Comparison of ENCODE assay signal across 1 cellular context in genomic region chr20:56468317-56469076, GRCh38.
A peak's percentile ranks its signal among the peaks of the same experiment; 100 is the strongest.
TF ChIP-seq lines count a peak whose summit lies in the region.

TSS of gene RTF2 (plus strand) at chr20:56468627. CDS start at chr20:56468698, 71 bp downstream.

TF ChIP-seq in K562, 482 proteins besides CTCF, POLR2A, EP300 and RAD21 (continued from another document and continues in another):
- TF ChIP-seq ZMIZ1 (IDR thresholded peaks at IDR 0.05; ENCODE audit: low read depth in 2 of 2, low read length in 2 of 2) (no peak), TOE1 (IDR thresholded peaks at IDR 0.05; ENCODE audit: borderline replicate concordance) (no peak), TOE1 (CRISPR knock-in tag; IDR thresholded peaks at IDR 0.05; ENCODE audit: borderline replicate concordance, low read depth) (no peak), RBM22 (IDR thresholded peaks at IDR 0.05; ENCODE audit: low read depth, low read length, poor library complexity, severe bottlenecking) (peak; percentile 99), MCM7 (IDR thresholded peaks at IDR 0.05) (no peak), NUFIP1 (IDR thresholded peaks at IDR 0.05; ENCODE audit: partially characterized antibody) (no peak), CHD4 (IDR thresholded peaks at IDR 0.05; ENCODE audit: insufficient read depth, insufficient replicate concordance, low read depth, low read length, poor library complexity, severe bottlenecking) (no peak), RB1 (IDR thresholded peaks at IDR 0.05; ENCODE audit: low read depth) (peak; percentile 52; the same call in 1 of the 2 replicates), SNIP1 (IDR thresholded peaks at IDR 0.05; ENCODE audit: low read depth) (no peak), ZNF57 (CRISPR knock-in tag; IDR thresholded peaks at IDR 0.05) (no peak), CREB3L1 (IDR thresholded peaks at IDR 0.05; ENCODE audit: borderline replicate concordance, low read depth) (peak; percentile 60; the same call in 1 of the 2 replicates), HMGXB4 (CRISPR knock-in tag; IDR thresholded peaks at IDR 0.05) (0 out of 2 replicates have a peak, but pooled peaks have one; percentile 40), HBP1 (CRISPR knock-in tag; IDR thresholded peaks at IDR 0.05) (no peak), SLC30A9 (CRISPR knock-in tag; IDR thresholded peaks at IDR 0.05) (no peak), ZNF79 (CRISPR knock-in tag; IDR thresholded peaks at IDR 0.05; ENCODE audit: low read depth) (no peak), NEUROD1 (IDR thresholded peaks at IDR 0.05; ENCODE audit: borderline replicate concordance, low read depth, low read length, partially characterized antibody) (peak; percentile 98), ZNF277 (CRISPR knock-in tag; IDR thresholded peaks at IDR 0.05; ENCODE audit: borderline replicate concordance) (no peak), ZNF512 (tag; IDR thresholded peaks at IDR 0.05) (no peak), IRF9 (tag; IDR thresholded peaks at IDR 0.05) (no peak), SREBF1 (IDR thresholded peaks at IDR 0.05; ENCODE audit: borderline replicate concordance, low read depth, low read length) (no peak), GATAD2B (IDR thresholded peaks at IDR 0.05; ENCODE audit: borderline replicate concordance) (peak; percentile 49; the same call in 1 of the 2 replicates), ZZZ3 (IDR thresholded peaks at IDR 0.05) (no peak), KDM1A (IDR thresholded peaks at IDR 0.05) (peak in 1 of 2 experiments; percentile 41; a peak in 1 of 4 replicates), DEAF1 (CRISPR knock-in tag; IDR thresholded peaks at IDR 0.05) (no peak), FOXK2 (conservative IDR thresholded peaks at IDR 0.05 in 1 of 2, IDR thresholded peaks at IDR 0.05 in 1 of 2; ENCODE audit: low read depth in 2 of 2) (peak; percentile 76 to 78; a peak in 3 of 4 replicates), CCAR2 (IDR thresholded peaks at IDR 0.05; ENCODE audit: low read depth, low read length) (no peak), PYGO2 (tag; IDR thresholded peaks at IDR 0.05) (no peak), ZNF586 (CRISPR knock-in tag; conservative IDR thresholded peaks at IDR 0.05) (no peak), FOS (IDR thresholded peaks at IDR 0.05; ENCODE audit: extremely low read depth, insufficient read length) (no peak), ZNF41 (CRISPR knock-in tag; conservative IDR thresholded peaks at IDR 0.05) (no peak), LEF1 (IDR thresholded peaks at IDR 0.05) (no peak), ELF4 (CRISPR knock-in tag; IDR thresholded peaks at IDR 0.05) (peak; percentile 93), RFX5 (IDR thresholded peaks at IDR 0.05; ENCODE audit: low read depth, low read length) (no peak), RHOXF2B (CRISPR knock-in tag; conservative IDR thresholded peaks at IDR 0.05) (no peak), ZBTB1 (CRISPR knock-in tag; IDR thresholded peaks at IDR 0.05; ENCODE audit: borderline replicate concordance, low read depth) (no peak), ARHGAP35 (IDR thresholded peaks at IDR 0.05; ENCODE audit: partially characterized antibody) (no peak), SIN3A (IDR thresholded peaks at IDR 0.05; ENCODE audit: borderline replicate concordance in 2 of 2, control insufficient read depth in 1 of 2, low read depth in 2 of 2, low read length in 2 of 2) (peak; percentile 97 to 98; a peak in 3 of 4 replicates), ZNF518B (CRISPR knock-in tag; IDR thresholded peaks at IDR 0.05) (no peak), ZBTB7A (IDR thresholded peaks at IDR 0.05; ENCODE audit: borderline replicate concordance, control insufficient read depth, low read depth, low read length) (peak; percentile 50; the same call in 1 of the 2 replicates), ZBTB5 (IDR thresholded peaks at IDR 0.05) (no peak)
